In genomic region chr11:10076458-10077141, GRCh38 we compare ENCODE assay signal across 8 cellular contexts.
A peak's percentile ranks its signal among the peaks of the same experiment; 100 is the strongest.
DNase-seq lines count a peak whose midpoint lies in the region; ATAC-seq, FAIRE-seq and TF ChIP-seq lines count a peak whose summit lies in the region.

No MANE protein-coding gene starts in this region.

- no peaks in the 10 kb centered on the region for H3K4me1 ChIP-seq in CD4-positive, CD25-positive, alpha-beta regulatory T cell (ENCODE audit: control insufficient read depth, insufficient read depth, low read length, poor library complexity, severe bottlenecking)
- no peaks in the 10 kb centered on the region for H3K4me1 ChIP-seq in KMS-11 (ENCODE audit: low read depth, poor library complexity, severe bottlenecking)

- no peak for ATAC-seq in CD4-positive, CD25-positive, alpha-beta regulatory T cell (ENCODE audit: low read depth in 2 of 2)

- no peak for TF ChIP-seq POLR2A in H54 (IDR thresholded peaks at IDR 0.05; ENCODE audit: low read depth, low read length)

- no peak overlapping the region for H3K4me3 Mint-ChIP-seq in CD4-positive, CD25-positive, alpha-beta regulatory T cell
- H3K4me3 Mint-ChIP-seq in activated CD4-positive, alpha-beta memory T cell treated with anti-CD3 and anti-CD28 coated beads, Interleukin-2, amount 10 ng/mL, durations not matched to agents 7 days and 5 days, result no peak overlapping the region
- no peak overlapping the region for H3K4me3 Mint-ChIP-seq in glutamatergic neuron (ENCODE audit: unreplicated experiment)

- no peaks in the 10 kb centered on the region for H3K36me3 ChIP-seq in CD4-positive, CD25-positive, alpha-beta regulatory T cell (ENCODE audit: control insufficient read depth, insufficient read depth, low read length)
- no peaks in the 10 kb centered on the region for H3K36me3 ChIP-seq in KMS-11 (ENCODE audit: insufficient read depth)

- H3K79me2 ChIP-seq in KMS-11 (ENCODE audit: insufficient read depth, low read depth), result no peaks in the 10 kb centered on the region

- FAIRE-seq in GM19239 (lab: Jason Lieb, UNC), result no peak
- no peak for FAIRE-seq in H54 (lab: Jason Lieb, UNC)

- H3K27me3 ChIP-seq in CD4-positive, CD25-positive, alpha-beta regulatory T cell (ENCODE audit: control insufficient read depth, insufficient read depth, low read length), result no peaks in the 10 kb centered on the region
- no peaks in the 10 kb centered on the region for H3K27me3 ChIP-seq in KMS-11 (ENCODE audit: insufficient read depth, low read depth)

- peaks cover 4% of the 10 kb centered on the region for H3K36me3 Mint-ChIP-seq in CD4-positive, CD25-positive, alpha-beta regulatory T cell
- peaks cover 3% of the 10 kb centered on the region for H3K36me3 Mint-ChIP-seq in activated CD4-positive, alpha-beta memory T cell treated with anti-CD3 and anti-CD28 coated beads, Interleukin-2, amount 10 ng/mL, durations not matched to agents 7 days and 5 days (ENCODE audit: low read depth)
- H3K36me3 Mint-ChIP-seq in glutamatergic neuron (ENCODE audit: unreplicated experiment), result peaks cover 7% of the 10 kb centered on the region

- CTCF ChIA-PET in activated CD4-positive, alpha-beta memory T cell treated with anti-CD3 and anti-CD28 coated beads, Interleukin-2, amount 10 ng/mL, durations not matched to agents 7 days and 5 days (lab: Charles Lee), result interaction anchor here (0.5 to 2.7 kb wide), 29 partner anchors 9 to 542 kb away, joined by 3 to 23 read pairs (median 3); no protein-coding TSS in a partner anchor

- POLR2A ChIA-PET in activated CD4-positive, alpha-beta memory T cell treated with anti-CD3 and anti-CD28 coated beads, Interleukin-2, amount 10 ng/mL, durations not matched to agents 7 days and 5 days (lab: Charles Lee), result interaction anchor here (0.9 kb wide), 1 partner anchor 318 kb away, joined by 3 read pairs; no protein-coding TSS in a partner anchor

- H3K27me3 Mint-ChIP-seq in CD4-positive, CD25-positive, alpha-beta regulatory T cell, result peaks cover 5% of the 10 kb centered on the region
- H3K27me3 Mint-ChIP-seq in activated CD4-positive, alpha-beta memory T cell treated with anti-CD3 and anti-CD28 coated beads, Interleukin-2, amount 10 ng/mL, durations not matched to agents 7 days and 5 days, result no peaks in the 10 kb centered on the region
- H3K27me3 Mint-ChIP-seq in glutamatergic neuron (ENCODE audit: unreplicated experiment), result no peaks in the 10 kb centered on the region

- TF ChIP-seq CTCF in KMS-11 (conservative IDR thresholded peaks at IDR 0.05; ENCODE audit: low read depth, low read length) (peak; percentile 77), glutamatergic neuron (IDR thresholded peaks at IDR 0.05; ENCODE audit: partially characterized antibody, unreplicated experiment) (peak; percentile 81)

- H3K9me3 ChIP-seq in CD4-positive, CD25-positive, alpha-beta regulatory T cell (ENCODE audit: control insufficient read depth in 2 of 2, low read length in 2 of 2), result peaks cover 0 to 5% of the 10 kb centered on the region in 2 experiments

- no peak overlapping the region for H3K9ac ChIP-seq in KMS-11

- H3K4me1 Mint-ChIP-seq in CD4-positive, CD25-positive, alpha-beta regulatory T cell, result no peaks in the 10 kb centered on the region
- H3K4me1 Mint-ChIP-seq in activated CD4-positive, alpha-beta memory T cell treated with anti-CD3 and anti-CD28 coated beads, Interleukin-2, amount 10 ng/mL, durations not matched to agents 7 days and 5 days, result no peaks in the 10 kb centered on the region
- H3K4me1 Mint-ChIP-seq in glutamatergic neuron (ENCODE audit: low read depth, unreplicated experiment), result no peaks in the 10 kb centered on the region

- H3K4me2 ChIP-seq in KMS-11, result no peak overlapping the region

- no peak overlapping the region for H3K27ac ChIP-seq in CD4-positive, CD25-positive, alpha-beta regulatory T cell (ENCODE audit: insufficient read depth, low read length, poor library complexity, severe bottlenecking)
- no peak overlapping the region for H3K27ac ChIP-seq in KMS-11

- no peak overlapping the region for H3K4me3 ChIP-seq in CD4-positive, CD25-positive, alpha-beta regulatory T cell (ENCODE audit: low read depth, low read length)
- no peak overlapping the region for H3K4me3 ChIP-seq in KMS-11 (IDR thresholded peaks at IDR 0.05; ENCODE audit: insufficient read depth, low read depth, low read length)

- no peak overlapping the region for H2AFZ ChIP-seq in KMS-11 (ENCODE audit: low read depth)

- H3K27ac Mint-ChIP-seq in CD4-positive, CD25-positive, alpha-beta regulatory T cell, result no peak overlapping the region
- no peak overlapping the region for H3K27ac Mint-ChIP-seq in activated CD4-positive, alpha-beta memory T cell treated with anti-CD3 and anti-CD28 coated beads, Interleukin-2, amount 10 ng/mL, durations not matched to agents 7 days and 5 days
- no peak overlapping the region for H3K27ac Mint-ChIP-seq in glutamatergic neuron (ENCODE audit: unreplicated experiment)

- H3K9me3 Mint-ChIP-seq in CD4-positive, CD25-positive, alpha-beta regulatory T cell, result peaks cover 0 to 33% (median 8%) of the 10 kb centered on the region in 7 donors
- peaks cover 18% of the 10 kb centered on the region for H3K9me3 Mint-ChIP-seq in activated CD4-positive, alpha-beta memory T cell treated with anti-CD3 and anti-CD28 coated beads, Interleukin-2, amount 10 ng/mL, durations not matched to agents 7 days and 5 days
- peaks cover 2% of the 10 kb centered on the region for H3K9me3 Mint-ChIP-seq in glutamatergic neuron (ENCODE audit: unreplicated experiment)

- no peaks in the 10 kb centered on the region for H4K20me1 ChIP-seq in KMS-11 (ENCODE audit: insufficient read depth)

- DNase-seq in CD4-positive, CD25-positive, alpha-beta regulatory T cell, result peak in 2 of 3 donors; percentile 12 to 45
- peak; percentile 15 for DNase-seq in GM19239 (ENCODE audit: insufficient read length, low spot score)
- peak; percentile 39 for DNase-seq in activated CD4-positive, alpha-beta memory T cell treated with anti-CD3 and anti-CD28 coated beads, Interleukin-2, amount 10 ng/mL, durations not matched to agents 7 days and 5 days
- peak; percentile 67 for DNase-seq in glutamatergic neuron
- peak; percentile 13 for DNase-seq in stimulated activated CD4-positive, alpha-beta T cell treated with anti-CD3 and anti-CD28 coated beads, Interleukin-1b, Interleukin-23, amount 100 ng/mL, for 48 hours
- DNase-seq in MV-4-11 (lab: John Stamatoyannopoulos, UW), result no peak
- no peak for DNase-seq in H54 (ENCODE audit: insufficient read length, low spot score)

Comparison
In these comparisons a context has a peak if more than half of its experiments do, and no peak if none do; other contexts are left out.
1. DNase-seq: peak in CD4-positive, CD25-positive, alpha-beta regulatory T cell (2 of 3), GM19239 (single experiment), activated CD4-positive, alpha-beta memory T cell treated with anti-CD3 and anti-CD28 coated beads, Interleukin-2, amount 10 ng/mL, durations not matched to agents 7 days and 5 days (single experiment), glutamatergic neuron (single experiment) and stimulated activated CD4-positive, alpha-beta T cell treated with anti-CD3 and anti-CD28 coated beads, Interleukin-1b, Interleukin-23, amount 100 ng/mL, for 48 hours (single experiment); none in MV-4-11 (single experiment) and H54 (single experiment).